10 cellular contexts compared by ENCODE assay signal in genomic region chr10:125249948-125250347, GRCh38.
"Had no signal": no experiment of that assay in that cellular context is flagged by ENCODE, and none has a peak within 500 bp of the region (broad histone marks: within the 10 kb centered on the region; RNA-seq: fewer than 3 reads in every experiment).

No MANE protein-coding gene starts in this region.

- H3K4me1 Mint-ChIP-seq: GM23338, H9 had no signal

- FAIRE-seq: H1, H54 had no signal

- H3K36me3 ChIP-seq: HAP-1 had no signal

- H3K27ac Mint-ChIP-seq: GM23338, H9, HFFc6 had no signal

- DNase-seq: GM23248, GOT3, H7, H9, HCEC 1CT, HFFc6 had no signal

- H3K4me3 Mint-ChIP-seq: GM23338, H9, HFFc6 had no signal

- H3K4me3 ChIP-seq: GM23248, GM23338, HAP-1 had no signal
